Comparison of ENCODE assay signal across 1 cellular context in the genomic region with DNA sequence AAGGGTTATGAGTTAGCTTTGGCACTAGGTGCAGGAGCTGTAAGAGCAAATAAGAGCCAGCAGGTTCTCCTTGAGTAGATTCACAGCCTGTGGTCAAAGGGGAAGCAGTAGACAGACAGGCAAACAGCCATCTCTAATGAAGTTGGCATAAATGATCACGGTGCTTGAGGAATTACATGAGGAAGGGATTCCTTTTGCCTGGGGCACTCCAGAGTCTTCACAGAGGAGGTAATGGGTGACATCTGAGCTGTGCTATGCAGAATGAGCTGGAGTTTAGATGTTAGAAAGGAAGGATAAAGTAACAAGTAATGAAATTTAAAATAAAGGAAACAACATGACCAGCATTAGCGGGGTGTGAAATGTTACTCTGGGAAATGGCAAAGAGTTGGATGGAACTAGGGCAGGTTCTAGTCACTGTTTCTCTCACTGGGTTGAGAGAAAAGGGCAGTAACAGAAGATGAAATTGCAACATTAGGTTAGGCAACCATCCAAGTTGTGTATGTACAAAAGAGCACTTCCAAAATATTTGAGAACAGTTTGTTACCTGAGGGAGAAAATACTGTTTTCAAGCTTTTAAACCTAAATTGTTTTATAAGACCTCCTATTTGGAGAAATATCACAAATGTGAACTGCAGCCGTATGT.
TF ChIP-seq lines count a peak whose summit lies in the region.

No MANE protein-coding gene starts in this region.

TF ChIP-seq in GM23338, 12 proteins besides CTCF, POLR2A, EP300 and RAD21:
- TF ChIP-seq, protein P1, sequence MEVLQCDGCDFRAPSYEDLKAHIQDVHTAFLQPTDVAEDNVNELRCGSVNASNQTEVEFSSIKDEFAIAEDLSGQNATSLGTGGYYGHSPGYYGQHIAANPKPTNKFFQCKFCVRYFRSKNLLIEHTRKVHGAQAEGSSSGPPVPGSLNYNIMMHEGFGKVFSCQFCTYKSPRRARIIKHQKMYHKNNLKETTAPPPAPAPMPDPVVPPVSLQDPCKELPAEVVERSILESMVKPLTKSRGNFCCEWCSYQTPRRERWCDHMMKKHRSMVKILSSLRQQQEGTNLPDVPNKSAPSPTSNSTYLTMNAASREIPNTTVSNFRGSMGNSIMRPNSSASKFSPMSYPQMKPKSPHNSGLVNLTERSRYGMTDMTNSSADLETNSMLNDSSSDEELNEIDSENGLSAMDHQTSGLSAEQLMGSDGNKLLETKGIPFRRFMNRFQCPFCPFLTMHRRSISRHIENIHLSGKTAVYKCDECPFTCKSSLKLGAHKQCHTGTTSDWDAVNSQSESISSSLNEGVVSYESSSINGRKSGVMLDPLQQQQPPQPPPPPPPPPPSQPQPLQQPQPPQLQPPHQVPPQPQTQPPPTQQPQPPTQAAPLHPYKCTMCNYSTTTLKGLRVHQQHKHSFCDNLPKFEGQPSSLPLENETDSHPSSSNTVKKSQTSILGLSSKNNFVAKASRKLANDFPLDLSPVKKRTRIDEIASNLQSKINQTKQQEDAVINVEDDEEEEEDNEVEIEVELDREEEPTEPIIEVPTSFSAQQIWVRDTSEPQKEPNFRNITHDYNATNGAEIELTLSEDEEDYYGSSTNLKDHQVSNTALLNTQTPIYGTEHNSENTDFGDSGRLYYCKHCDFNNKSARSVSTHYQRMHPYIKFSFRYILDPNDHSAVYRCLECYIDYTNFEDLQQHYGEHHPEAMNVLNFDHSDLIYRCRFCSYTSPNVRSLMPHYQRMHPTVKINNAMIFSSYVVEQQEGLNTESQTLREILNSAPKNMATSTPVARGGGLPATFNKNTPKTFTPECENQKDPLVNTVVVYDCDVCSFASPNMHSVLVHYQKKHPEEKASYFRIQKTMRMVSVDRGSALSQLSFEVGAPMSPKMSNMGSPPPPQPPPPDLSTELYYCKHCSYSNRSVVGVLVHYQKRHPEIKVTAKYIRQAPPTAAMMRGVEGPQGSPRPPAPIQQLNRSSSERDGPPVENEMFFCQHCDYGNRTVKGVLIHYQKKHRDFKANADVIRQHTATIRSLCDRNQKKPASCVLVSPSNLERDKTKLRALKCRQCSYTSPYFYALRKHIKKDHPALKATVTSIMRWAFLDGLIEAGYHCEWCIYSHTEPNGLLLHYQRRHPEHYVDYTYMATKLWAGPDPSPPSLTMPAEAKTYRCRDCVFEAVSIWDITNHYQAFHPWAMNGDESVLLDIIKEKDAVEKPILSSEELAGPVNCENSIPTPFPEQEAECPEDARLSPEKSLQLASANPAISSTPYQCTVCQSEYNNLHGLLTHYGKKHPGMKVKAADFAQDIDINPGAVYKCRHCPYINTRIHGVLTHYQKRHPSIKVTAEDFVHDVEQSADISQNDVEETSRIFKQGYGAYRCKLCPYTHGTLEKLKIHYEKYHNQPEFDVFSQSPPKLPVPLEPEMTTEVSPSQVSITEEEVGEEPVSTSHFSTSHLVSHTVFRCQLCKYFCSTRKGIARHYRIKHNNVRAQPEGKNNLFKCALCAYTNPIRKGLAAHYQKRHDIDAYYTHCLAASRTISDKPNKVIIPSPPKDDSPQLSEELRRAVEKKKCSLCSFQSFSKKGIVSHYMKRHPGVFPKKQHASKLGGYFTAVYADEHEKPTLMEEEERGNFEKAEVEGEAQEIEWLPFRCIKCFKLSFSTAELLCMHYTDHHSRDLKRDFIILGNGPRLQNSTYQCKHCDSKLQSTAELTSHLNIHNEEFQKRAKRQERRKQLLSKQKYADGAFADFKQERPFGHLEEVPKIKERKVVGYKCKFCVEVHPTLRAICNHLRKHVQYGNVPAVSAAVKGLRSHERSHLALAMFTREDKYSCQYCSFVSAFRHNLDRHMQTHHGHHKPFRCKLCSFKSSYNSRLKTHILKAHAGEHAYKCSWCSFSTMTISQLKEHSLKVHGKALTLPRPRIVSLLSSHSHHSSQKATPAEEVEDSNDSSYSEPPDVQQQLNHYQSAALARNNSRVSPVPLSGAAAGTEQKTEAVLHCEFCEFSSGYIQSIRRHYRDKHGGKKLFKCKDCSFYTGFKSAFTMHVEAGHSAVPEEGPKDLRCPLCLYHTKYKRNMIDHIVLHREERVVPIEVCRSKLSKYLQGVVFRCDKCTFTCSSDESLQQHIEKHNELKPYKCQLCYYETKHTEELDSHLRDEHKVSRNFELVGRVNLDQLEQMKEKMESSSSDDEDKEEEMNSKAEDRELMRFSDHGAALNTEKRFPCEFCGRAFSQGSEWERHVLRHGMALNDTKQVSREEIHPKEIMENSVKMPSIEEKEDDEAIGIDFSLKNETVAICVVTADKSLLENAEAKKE (CRISPR knock-in tag; IDR thresholded peaks at IDR 0.05): no peak
- TF ChIP-seq ZNF114 (CRISPR knock-in tag; IDR thresholded peaks at IDR 0.05): no peak
